In genomic region chr3:38138347-38139190, GRCh38 we compare ENCODE assay signal across 8 cellular contexts. TPM values are rescaled to one million over a fixed set of nuclear protein-coding genes. Genes with fewer than 3 reads are reported as not detected.
DNase-seq lines count a peak whose midpoint lies in the region; ATAC-seq and TF ChIP-seq lines count a peak whose summit lies in the region.

Gene MYD88 (plus strand): TSS chr3:38138661. CDS start chr3:38138701, 40 bp downstream.

- H3K36me3 Mint-ChIP-seq in CD8-positive, alpha-beta T cell = peaks cover 53% of the 10 kb centered on the region
- H3K36me3 Mint-ChIP-seq in IgD-negative memory B cell = peaks cover 5% of the 10 kb centered on the region
- H3K36me3 Mint-ChIP-seq in progenitor cell of endocrine pancreas (ENCODE audit: insufficient read depth) = peaks cover 4% of the 10 kb centered on the region

- CTCF ChIA-PET in CD8-positive, alpha-beta T cell (lab: Charles Lee) = interaction anchor here (0.7 to 2.6 kb wide), 3 partner anchors 10 to 27 kb away, joined by 4 to 17 read pairs (median 6); partner anchors contain the start of gene OXSR1

- peak within 1 kb of the TSS; percentile 98 for H3K27ac Mint-ChIP-seq in CD8-positive, alpha-beta T cell
- H3K27ac Mint-ChIP-seq in IgD-negative memory B cell (peak within 1 kb of the TSS; percentile 78 to 99 (median 99)), progenitor cell of endocrine pancreas (peak within 1 kb of the TSS; percentile 96)

- H3K27ac ChIP-seq in CD8-positive, alpha-beta T cell (ENCODE audit: low read depth, low read length) = peak within 1 kb of the TSS; percentile 88
- H3K27ac ChIP-seq in heart left ventricle (peak within 1 kb of the TSS; percentile 90 to 99 (median 94)), upper lobe of left lung (peak within 1 kb of the TSS; percentile 91 to 98 (median 96))

- H3K9me3 Mint-ChIP-seq in CD8-positive, alpha-beta T cell = no peaks in the 10 kb centered on the region
- H3K9me3 Mint-ChIP-seq in IgD-negative memory B cell (no peaks in the 10 kb centered on the region), progenitor cell of endocrine pancreas (ENCODE audit: low read depth) (no peaks in the 10 kb centered on the region)

- no peak for TF ChIP-seq EP300 in upper lobe of left lung (IDR thresholded peaks at IDR 0.05)

- H3K9ac ChIP-seq in adipocyte (ENCODE audit: low read length) = peak within 1 kb of the TSS; percentile 93

- ATAC-seq in CD8-positive, alpha-beta T cell = peak; percentile 60
- peak; percentile 37 for ATAC-seq in GM19468 (IDR thresholded peaks at IDR 0.05; ENCODE audit: extremely low read depth, unreplicated experiment)
- ATAC-seq in heart left ventricle = peak in 3 of 4 donors; percentile 45 to 62 (median 59)
- ATAC-seq in upper lobe of left lung (ENCODE audit: low FRiP score in 2 of 2) = peak; percentile 69 to 85

- H3K27me3 ChIP-seq in CD8-positive, alpha-beta T cell (ENCODE audit: insufficient read depth, low read length) = no peaks in the 10 kb centered on the region
- H3K27me3 ChIP-seq in adipocyte (replicated peaks; ENCODE audit: control insufficient read depth, insufficient read depth, low read length) = no peaks in the 10 kb centered on the region
- no peaks in the 10 kb centered on the region for H3K27me3 ChIP-seq in heart left ventricle
- no peaks in the 10 kb centered on the region for H3K27me3 ChIP-seq in upper lobe of left lung

- peaks cover 37% of the 10 kb centered on the region for H3K4me1 ChIP-seq in CD8-positive, alpha-beta T cell (ENCODE audit: insufficient read depth, low read length)
- H3K4me1 ChIP-seq in adipocyte (ENCODE audit: control insufficient read depth, insufficient read depth, low read length) (peaks cover 39% of the 10 kb centered on the region), heart left ventricle (peaks cover 0 to 68% (median 34%) of the 10 kb centered on the region in 12 donors), upper lobe of left lung (peaks cover 47 to 60% (median 47%) of the 10 kb centered on the region in 4 donors)

- peak in 1 of 2 donors; percentile 67 for TF ChIP-seq POLR2A in heart left ventricle (IDR thresholded peaks at IDR 0.05)
- TF ChIP-seq POLR2A in upper lobe of left lung (IDR thresholded peaks at IDR 0.05) = peak in 3 of 4 donors; percentile 64 to 91 (median 66)

- 3 to 6% (median 4%) methylated on average over 39 to 65 of the region's 65 CpGs for WGBS in heart left ventricle, 4 donors
- WGBS in upper lobe of left lung, 2 donors = 2 to 3% methylated on average over 18 to 54 of the region's 65 CpGs

- peak; percentile 68 to 89 (median 85) for DNase-seq in CD8-positive, alpha-beta T cell
- DNase-seq in adipocyte (ENCODE audit: low read depth) = peak; percentile 86
- DNase-seq in heart left ventricle = peak; percentile 85 to 94 (median 89)
- peak; percentile 43 for DNase-seq in progenitor cell of endocrine pancreas (ENCODE audit: low spot score, unreplicated experiment)
- DNase-seq in upper lobe of left lung = peak; percentile 93 to 97

- H3K36me3 ChIP-seq in CD8-positive, alpha-beta T cell (ENCODE audit: insufficient read depth, low read length) = peaks cover 9% of the 10 kb centered on the region
- H3K36me3 ChIP-seq in adipocyte (ENCODE audit: control insufficient read depth, insufficient read depth, low read length, severe bottlenecking) = peaks cover 30% of the 10 kb centered on the region
- H3K36me3 ChIP-seq in heart left ventricle = peaks cover 0 to 42% (median 19%) of the 10 kb centered on the region in 9 donors
- peaks cover 0 to 37% (median 24%) of the 10 kb centered on the region in 4 donors for H3K36me3 ChIP-seq in upper lobe of left lung

- peak within 1 kb of the TSS; percentile 99 for H3K4me3 ChIP-seq in CD8-positive, alpha-beta T cell (ENCODE audit: low read depth, low read length)
- H3K4me3 ChIP-seq in adipocyte (ENCODE audit: low read length) = peak within 1 kb of the TSS; percentile 92
- H3K4me3 ChIP-seq in heart left ventricle = peak within 1 kb of the TSS; percentile 29 to 99 (median 90)
- H3K4me3 ChIP-seq in upper lobe of left lung = peak within 1 kb of the TSS; percentile 63 to 97 (median 90)

- no peak for TF ChIP-seq CTCF in CD8-positive, alpha-beta T cell (IDR thresholded peaks at IDR 0.05)
- TF ChIP-seq CTCF in heart left ventricle (IDR thresholded peaks at IDR 0.05) (peak in 1 of 12 donors; percentile 17), progenitor cell of endocrine pancreas (IDR thresholded peaks at IDR 0.05; ENCODE audit: unreplicated experiment) (no peak), upper lobe of left lung (IDR thresholded peaks at IDR 0.05) (no peak)

- peaks cover 60% of the 10 kb centered on the region for H3K4me1 Mint-ChIP-seq in CD8-positive, alpha-beta T cell (ENCODE audit: low read depth)
- H3K4me1 Mint-ChIP-seq in IgD-negative memory B cell (peaks cover 28 to 52% (median 38%) of the 10 kb centered on the region in 3 donors), progenitor cell of endocrine pancreas (ENCODE audit: low read depth) (peaks cover 47% of the 10 kb centered on the region)

- no peaks in the 10 kb centered on the region for H3K9me3 ChIP-seq in CD8-positive, alpha-beta T cell (ENCODE audit: low read length)
- H3K9me3 ChIP-seq in adipocyte (ENCODE audit: control insufficient read depth, low read length) (no peaks in the 10 kb centered on the region), heart left ventricle (no peaks in the 10 kb centered on the region), upper lobe of left lung (no peaks in the 10 kb centered on the region)

- peak within 1 kb of the TSS; percentile 93 for H3K4me3 Mint-ChIP-seq in CD8-positive, alpha-beta T cell
- H3K4me3 Mint-ChIP-seq in IgD-negative memory B cell = peak within 1 kb of the TSS; percentile 89 to 98 (median 96)
- H3K4me3 Mint-ChIP-seq in progenitor cell of endocrine pancreas (ENCODE audit: low read depth) = peak within 1 kb of the TSS; percentile 98

- POLR2A ChIA-PET in CD8-positive, alpha-beta T cell (lab: Charles Lee) = interaction anchor here (1.1 to 3.8 kb wide), 5 partner anchors 10 to 100 kb away, joined by 4 to 103 read pairs (median 5); partner anchors contain the start of genes DLEC1 and OXSR1

- intact Hi-C loops in CD8-positive, alpha-beta T cell (cut with DNase I, micrococcal nuclease) = loop anchor here (1.0 to 10.0 kb wide), 6 partner anchors 27 to 1269 kb away; partner anchors contain the start of genes SCN11A (in 2 of the 2), WDR48 (in 2 of the 2), ACVR2B (in 1 of the 2) and EXOG (in 1 of the 2)
- intact Hi-C loops in T-helper 1 cell treated with Interleukin-12 subunit alpha and Interleukin-12 subunit beta and Interleukin-4 antibody, amounts not matched to agents 30 ng/mL and 1 ng/mL, for 36 hours (cut with micrococcal nuclease) = loop anchor here (1.0 to 5.0 kb wide), 7 partner anchors 12 to 1269 kb away; partner anchors contain the start of genes RPSA, SCN11A and WDR48
- intact Hi-C loops in heart left ventricle (cut with DNase I) = loop anchor here in 5 of 10 donors (2.0 to 10.0 kb wide), 7 partner anchors 26 to 336 kb away; partner anchors contain the start of genes ACVR2B (in 2 of the 5), XYLB (in 2 of the 5) and OXSR1 (in 1 of the 5)

- H3K27me3 Mint-ChIP-seq in CD8-positive, alpha-beta T cell (ENCODE audit: low read depth) = no peaks in the 10 kb centered on the region
- H3K27me3 Mint-ChIP-seq in IgD-negative memory B cell (no peaks in the 10 kb centered on the region), progenitor cell of endocrine pancreas (no peaks in the 10 kb centered on the region)

RNA-seq across cellular contexts. Expression of gene MYD88, which starts in this region (rescaled TPM):
- 10 to 100 TPM; 32.2 to 32.7 TPM for total RNA-seq in CD8-positive, alpha-beta T cell
- polyA plus RNA-seq in IgD-negative memory B cell = 83.0 TPM
- 74.7 and 77.2 TPM in 2 replicates for total RNA-seq in T-helper 1 cell treated with Interleukin-12 subunit alpha and Interleukin-12 subunit beta and Interleukin-4 antibody, amounts not matched to agents 30 ng/mL and 1 ng/mL, for 36 hours
- total RNA-seq in heart left ventricle = 10 to 100 TPM in 3 of 9 donors, 1 to 10 TPM in 6; 5.4 to 47.2 (median 8.2) TPM
- polyA plus RNA-seq in heart left ventricle = 10 to 100 TPM in 1 of 2 donors, 1 to 10 TPM in 1; 3.7 to 11.7 TPM
- 23.9 and 24.2 TPM in 2 replicates for total RNA-seq in progenitor cell of endocrine pancreas
- total RNA-seq in upper lobe of left lung = 100 to 1,000 TPM in 2 of 6 donors, 10 to 100 TPM in 4; 38.1 to 116 (median 83.3) TPM

Comparison
In these comparisons a context has a peak if more than half of its experiments do, and no peak if none do; other contexts are left out.
1. Peak in every context shown above with its lines: DNase-seq, ATAC-seq, H3K4me3 ChIP-seq and H3K27ac ChIP-seq.
2. DNase-seq: peak in every context shown above with its lines; median percentile 95 in upper lobe of left lung; 89 in heart left ventricle; 86 in adipocyte; 85 in CD8-positive, alpha-beta T cell; 43 in progenitor cell of endocrine pancreas.